Comparison of ENCODE assay signal across 9 cellular contexts in genomic region chr2:224952942-224953657, GRCh38.
DNase-seq lines count a peak whose midpoint lies in the region; ATAC-seq and TF ChIP-seq lines count a peak whose summit lies in the region.
"Had no signal": no experiment of that assay in that cellular context is flagged by ENCODE, and none has a peak within 500 bp of the region (broad histone marks: within the 10 kb centered on the region; RNA-seq: fewer than 3 reads in every experiment).

No MANE protein-coding gene starts in this region.

- in situ Hi-C loops in GM23248 (cut with MboI) = no loop called here

- H3K4me1 Mint-ChIP-seq in activated naive CD4-positive, alpha-beta T cell treated with anti-CD3 and anti-CD28 coated beads, Interleukin-2, amount 50 U/mL, for 24 hours = peaks cover 94% of the 10 kb centered on the region

- WGBS in GM23248 (ENCODE audit: low coverage in 1 of 2, low lambda C conversion rate in 2 of 2, missing lambda C conversion rate in 2 of 2), 2 experiments = 93 to 94% methylated on average over 6 of the region's 6 CpGs

- no peak for TF ChIP-seq POLR2A in erythroblast (IDR thresholded peaks at IDR 0.05; ENCODE audit: low read length)

- no peak overlapping the region for H2AFZ ChIP-seq in GM23248

- H3K27ac ChIP-seq in ascending aorta (no peak overlapping the region), GM23248 (no peak overlapping the region)

- H3K9me3 ChIP-seq in ascending aorta (no peaks in the 10 kb centered on the region), GM23248 (ENCODE audit: low read depth) (no peaks in the 10 kb centered on the region)

- peaks cover 25% of the 10 kb centered on the region for H3F3A ChIP-seq in GM23248 (ENCODE audit: insufficient read depth)

- 0 out of 2 replicates have a peak, but pooled peaks cover 3% of the 10 kb centered on the region for H3K9me2 ChIP-seq in GM23248 (ENCODE audit: insufficient read depth)

- H3K36me3 ChIP-seq in ascending aorta (no peaks in the 10 kb centered on the region), GM23248 (ENCODE audit: low read depth) (no peaks in the 10 kb centered on the region)

- H4K20me1 ChIP-seq in GM23248 (ENCODE audit: insufficient read depth) = no peaks in the 10 kb centered on the region

- no peak overlapping the region for H3K9ac ChIP-seq in GM23248

- peak overlapping the region; percentile 97 for H3K27ac Mint-ChIP-seq in activated naive CD4-positive, alpha-beta T cell treated with anti-CD3 and anti-CD28 coated beads, Interleukin-2, amount 50 U/mL, for 24 hours

- H3K79me2 ChIP-seq in GM23248 (ENCODE audit: insufficient read depth) = peaks cover 96% of the 10 kb centered on the region

- DNase-seq in stimulated activated CD8-positive, alpha-beta memory T cell treated with anti-CD3 and anti-CD28 coated beads, Interleukin-4, amount 100 ng/mL, for 48 hours = no peak
- DNase-seq in ascending aorta (ENCODE audit: low spot score in 2 of 2) = no peak
- DNase-seq in erythroblast (lab: John Stamatoyannopoulos, UW) = no peak
- DNase-seq in GM23248 = no peak

- peaks cover 17% of the 10 kb centered on the region for H3K36me3 Mint-ChIP-seq in activated naive CD4-positive, alpha-beta T cell treated with anti-CD3 and anti-CD28 coated beads, Interleukin-2, amount 50 U/mL, for 24 hours

- H3K4me1 ChIP-seq in ascending aorta (peaks cover 0 to 10% of the 10 kb centered on the region in 2 donors), GM23248 (ENCODE audit: insufficient read depth) (peaks cover 30% of the 10 kb centered on the region)

- H3K9me3 Mint-ChIP-seq in activated naive CD4-positive, alpha-beta T cell treated with anti-CD3 and anti-CD28 coated beads, Interleukin-2, amount 50 U/mL, for 24 hours = peaks cover 11% of the 10 kb centered on the region

- peak overlapping the region; percentile 50 for H3K4me3 Mint-ChIP-seq in activated naive CD4-positive, alpha-beta T cell treated with anti-CD3 and anti-CD28 coated beads, Interleukin-2, amount 50 U/mL, for 24 hours
- H3K4me3 Mint-ChIP-seq: neural crest cell had no signal

- H3K4me3 ChIP-seq in ascending aorta (no peak overlapping the region), GM23248 (no peak overlapping the region)

- H3K27me3 Mint-ChIP-seq in activated naive CD4-positive, alpha-beta T cell treated with anti-CD3 and anti-CD28 coated beads, Interleukin-2, amount 50 U/mL, for 24 hours = no peaks in the 10 kb centered on the region

- TF ChIP-seq CTCF in ascending aorta (IDR thresholded peaks at IDR 0.05) = no peak

- no peak overlapping the region for H3K4me2 ChIP-seq in GM23248 (ENCODE audit: unreplicated experiment)

- H3K27me3 ChIP-seq in ascending aorta = no peaks in the 10 kb centered on the region
- H3K27me3 ChIP-seq in GM23248 (replicated peaks; ENCODE audit: insufficient read depth) = no peaks in the 10 kb centered on the region

- peak; percentile 57 for ATAC-seq in GM18502 (IDR thresholded peaks at IDR 0.05; ENCODE audit: poor library complexity, unreplicated experiment)
- peak; percentile 62 for ATAC-seq in GM21447 (IDR thresholded peaks at IDR 0.05; ENCODE audit: unreplicated experiment)
- peak; percentile 65 for ATAC-seq in HG03571 (IDR thresholded peaks at IDR 0.05; ENCODE audit: unreplicated experiment)

- intact Hi-C loops in ascending aorta (cut with DNase I) = no loop called here
